ENCODE assay signal across 8 cellular contexts in genomic region chr6:32852018-32852843, GRCh38. TPM values are rescaled to one million over a fixed set of nuclear protein-coding genes. Genes with fewer than 3 reads are reported as not detected.
DNase-seq lines count a peak whose midpoint lies in the region; ATAC-seq and TF ChIP-seq lines count a peak whose summit lies in the region.

No MANE protein-coding gene starts in this region.

- no peak overlapping the region; the same call in 1 of the 2 replicates for H3K4me3 ChIP-seq in Caco-2 (ENCODE audit: low read depth, low read length)
- H3K4me3 ChIP-seq in NT2/D1 (ENCODE audit: insufficient read length, low read depth): peak overlapping the region; percentile 61
- peak overlapping the region; percentile 88 for H3K4me3 ChIP-seq in mesenchymal stem cell (ENCODE audit: insufficient read depth in 1 of 2, low read depth in 1 of 2, low read length in 2 of 2)

- no peak for TF ChIP-seq CTCF in Caco-2 (IDR thresholded peaks at IDR 0.05; ENCODE audit: insufficient read depth in 1 of 2, low read depth in 1 of 2, low read length in 1 of 2, severe bottlenecking in 1 of 2, unreplicated experiment in 1 of 2)
- TF ChIP-seq CTCF in type B pancreatic cell (conservative IDR thresholded peaks at IDR 0.05): no peak

- H3K4me2 ChIP-seq in mesenchymal stem cell (ENCODE audit: low read length, poor library complexity, severe bottlenecking): peak overlapping the region; percentile 94

- H3K27me3 ChIP-seq in Caco-2 (replicated peaks; ENCODE audit: control insufficient read depth, insufficient read depth, low read length) (peaks cover 1% of the 10 kb centered on the region), NT2/D1 (ENCODE audit: insufficient read depth, insufficient read length) (peaks cover 75% of the 10 kb centered on the region), mesenchymal stem cell (ENCODE audit: control insufficient read depth in 1 of 2, insufficient read depth in 1 of 2, low read length in 2 of 2) (no peaks in the 10 kb centered on the region)

- H2AK5ac ChIP-seq in mesenchymal stem cell (ENCODE audit: low read length, severe bottlenecking): no peak overlapping the region

- H2BK120ac ChIP-seq in mesenchymal stem cell (ENCODE audit: low read depth, low read length): peak overlapping the region; percentile 27

- peaks cover 16% of the 10 kb centered on the region for H3K4me1 Mint-ChIP-seq in Caco-2 (ENCODE audit: low read depth, unreplicated experiment)
- H3K4me1 Mint-ChIP-seq in type B pancreatic cell (ENCODE audit: unreplicated experiment): no peaks in the 10 kb centered on the region

- DNase-seq in Caco-2: no peak
- no peak for DNase-seq in NT2/D1 (ENCODE audit: low read depth, low spot score)
- no peak for DNase-seq in mesenchymal stem cell
- DNase-seq in type B pancreatic cell (ENCODE audit: extremely low spot score, unreplicated experiment): no peak
- no peak for DNase-seq in HUDEP-2 (lab: John Stamatoyannopoulos, UW; ENCODE audit: unreplicated experiment in 76 of 76)
- no peak for DNase-seq in NCI-H1436 treated with DMSO at 0.1 percent for 48 hours (lab: John Stamatoyannopoulos, UW)

- H3K4ac ChIP-seq in mesenchymal stem cell (ENCODE audit: low read depth in 1 of 2, low read length in 2 of 2): peak overlapping the region in 1 of 2 experiments; percentile 13

- no peak overlapping the region for H2BK5ac ChIP-seq in mesenchymal stem cell (ENCODE audit: low read depth, low read length, poor library complexity, severe bottlenecking)

- no peak overlapping the region for H4K8ac ChIP-seq in mesenchymal stem cell (ENCODE audit: low read length)

- peaks cover 28% of the 10 kb centered on the region for H3K79me1 ChIP-seq in mesenchymal stem cell (replicated peaks; ENCODE audit: low read length, poor library complexity, severe bottlenecking)

- no peak overlapping the region for H2BK15ac ChIP-seq in mesenchymal stem cell (ENCODE audit: low read depth, poor library complexity, severe bottlenecking)

- CTCF ChIA-PET in Caco-2 (lab: Charles Lee): interaction anchor here (1.2 to 3.6 kb wide), 3 partner anchors 14 to 16 kb away, joined by 5 to 79 read pairs (median 23); partner anchors contain the start of gene TAP2

- H3K14ac ChIP-seq in mesenchymal stem cell (ENCODE audit: low read length in 2 of 2): no peak overlapping the region

- no peak overlapping the region for H2BK12ac ChIP-seq in mesenchymal stem cell (ENCODE audit: low read length in 2 of 2)

- H3K27ac ChIP-seq in cingulate gyrus (ENCODE audit: low read depth, low read length) (peak overlapping the region; percentile 98), mesenchymal stem cell (ENCODE audit: low read length, poor library complexity, severe bottlenecking) (peak overlapping the region; percentile 71)

- no peak overlapping the region for H3K9ac ChIP-seq in NT2/D1 (ENCODE audit: insufficient read length, low read depth)
- H3K9ac ChIP-seq in mesenchymal stem cell (ENCODE audit: low read length): peak overlapping the region; percentile 90

- H3K27me3 Mint-ChIP-seq in Caco-2 (ENCODE audit: insufficient read depth, unreplicated experiment) (peaks cover 30% of the 10 kb centered on the region), type B pancreatic cell (peaks cover 91% of the 10 kb centered on the region)

- POLR2A ChIA-PET in Caco-2 (lab: Charles Lee): interaction anchor here (2.2 kb wide), 1 partner anchor 120 kb away, joined by 17 read pairs; no protein-coding TSS in a partner anchor

- H4K91ac ChIP-seq in mesenchymal stem cell (ENCODE audit: low read length): no peak overlapping the region

- BruUV-seq in Caco-2 (replicated peaks; lab: Mats Ljungman, UMichigan): no TSS peak

- intact Hi-C loops in Caco-2 (cut with micrococcal nuclease; ENCODE audit: unreplicated experiment): no loop called here

- peaks cover 9% of the 10 kb centered on the region for H3K36me3 Mint-ChIP-seq in Caco-2 (ENCODE audit: insufficient read depth, unreplicated experiment)
- peaks cover 10% of the 10 kb centered on the region for H3K36me3 Mint-ChIP-seq in type B pancreatic cell

- peak overlapping the region; percentile 88 for H3K4me3 Mint-ChIP-seq in Caco-2 (ENCODE audit: unreplicated experiment)
- peak overlapping the region; percentile 98 for H3K4me3 Mint-ChIP-seq in type B pancreatic cell

- H3K9me3 Mint-ChIP-seq in Caco-2 (ENCODE audit: unreplicated experiment) (no peaks in the 10 kb centered on the region), type B pancreatic cell (no peaks in the 10 kb centered on the region)

- peak overlapping the region; percentile 97 for H2AFZ ChIP-seq in mesenchymal stem cell (ENCODE audit: low read depth, low read length)

- H3K18ac ChIP-seq in mesenchymal stem cell (ENCODE audit: low read depth in 1 of 2, low read length in 2 of 2): peak overlapping the region; percentile 73 to 97

- H3K27ac Mint-ChIP-seq in Caco-2 (ENCODE audit: unreplicated experiment) (no peak overlapping the region), type B pancreatic cell (peak overlapping the region; percentile 63)

- peaks cover 6% of the 10 kb centered on the region; the same call in 1 of the 2 replicates for H3K4me1 ChIP-seq in Caco-2
- H3K4me1 ChIP-seq in NT2/D1 (ENCODE audit: insufficient read depth, insufficient read length): no peaks in the 10 kb centered on the region
- peaks cover 12% of the 10 kb centered on the region for H3K4me1 ChIP-seq in mesenchymal stem cell (ENCODE audit: control insufficient read depth, insufficient read depth, low read depth, low read length)

- H3K36me3 ChIP-seq in Caco-2 (ENCODE audit: control insufficient read depth, insufficient read depth, low read length) (no peaks in the 10 kb centered on the region), NT2/D1 (ENCODE audit: insufficient read depth, insufficient read length, low read length) (no peaks in the 10 kb centered on the region), mesenchymal stem cell (ENCODE audit: control insufficient read depth in 1 of 2, insufficient read depth in 2 of 2, low read depth in 1 of 2, low read length in 2 of 2) (peaks cover 21 to 47% of the 10 kb centered on the region in 2 experiments)

- H3K23ac ChIP-seq in mesenchymal stem cell (ENCODE audit: low read length in 2 of 2): no peak overlapping the region

- ATAC-seq in GM21737 (IDR thresholded peaks at IDR 0.05; ENCODE audit: unreplicated experiment): no peak

- H3K9me3 ChIP-seq in Caco-2 (no peaks in the 10 kb centered on the region), NT2/D1 (ENCODE audit: insufficient read depth, low read length) (no peaks in the 10 kb centered on the region), mesenchymal stem cell (ENCODE audit: control insufficient read depth, low read length) (no peaks in the 10 kb centered on the region)

- 67% methylated on average over 21 of the region's 23 CpGs for WGBS in mesenchymal stem cell

RNA-seq across cellular contexts. Expression of gene TAP1, which starts 1.3 kb away (rescaled TPM):
- total RNA-seq in Caco-2 (2022) (2.4 and 3.7 TPM in 2 replicates), type B pancreatic cell (ENCODE audit: low replicate concordance) (16.7 and 38.4 TPM in 2 replicates)
- 27.8 TPM for polyA plus RNA-seq in mesenchymal stem cell (2013, experiment 1 of 2)
- polyA plus RNA-seq in mesenchymal stem cell (2013, experiment 2 of 2): 29.5 TPM

RNA-seq across cellular contexts. Expression of gene PSMB9, which starts 1.8 kb away (rescaled TPM):
- total RNA-seq in Caco-2 (2022) (1.3 TPM in 1 of 2 replicates, not detected in the other), type B pancreatic cell (ENCODE audit: low replicate concordance) (5.7 and 16.9 TPM in 2 replicates)
- 22.5 TPM for polyA plus RNA-seq in mesenchymal stem cell (2013, experiment 1 of 2)
- polyA plus RNA-seq in mesenchymal stem cell (2013, experiment 2 of 2): 23.3 TPM

RNA-seq across cellular contexts. Expression of gene PSMB8, which starts 8.4 kb away (rescaled TPM):
- total RNA-seq in Caco-2 (2022) (3.7 and 3.9 TPM in 2 replicates), type B pancreatic cell (ENCODE audit: low replicate concordance) (17.3 and 36.8 TPM in 2 replicates)
- 73.2 TPM for polyA plus RNA-seq in mesenchymal stem cell (2013, experiment 1 of 2)
- 77.8 TPM for polyA plus RNA-seq in mesenchymal stem cell (2013, experiment 2 of 2)

RNA-seq across cellular contexts. Expression of gene TAP2, which starts 13.7 kb away (rescaled TPM):
- total RNA-seq in Caco-2 (2022) (10.3 and 11.9 TPM in 2 replicates), type B pancreatic cell (ENCODE audit: low replicate concordance) (22.0 and 49.7 TPM in 2 replicates)
- 23.7 TPM for polyA plus RNA-seq in mesenchymal stem cell (2013, experiment 1 of 2)
- 23.3 TPM for polyA plus RNA-seq in mesenchymal stem cell (2013, experiment 2 of 2)

RNA-seq across cellular contexts. Expression of gene HLA-DOB, which starts 35.4 kb away (rescaled TPM):
- total RNA-seq in Caco-2 (2022) (0.61 and 0.65 TPM in 2 replicates), type B pancreatic cell (ENCODE audit: low replicate concordance) (0.88 TPM in 1 of 2 replicates, not detected in the other)
- 0.15 TPM for polyA plus RNA-seq in mesenchymal stem cell (2013, experiment 1 of 2)
- 0.15 TPM for polyA plus RNA-seq in mesenchymal stem cell (2013, experiment 2 of 2)
